Comparison of ENCODE assay signal across 19 cellular contexts in genomic region chr12:102961488-102961801, GRCh38. TPM values are rescaled to one million over a fixed set of nuclear protein-coding genes. Genes with fewer than 3 reads are reported as not detected.
DNase-seq lines count a peak whose midpoint lies in the region; ATAC-seq and TF ChIP-seq lines count a peak whose summit lies in the region.
"Had no signal": no experiment of that assay in that cellular context is flagged by ENCODE, and none has a peak within 500 bp of the region (broad histone marks: within the 10 kb centered on the region; RNA-seq: fewer than 3 reads in every experiment).

No MANE protein-coding gene starts in this region.

- peaks cover 10% of the 10 kb centered on the region for H3K9me3 ChIP-seq in iPS-18a (ENCODE audit: control insufficient read depth, low read depth, low read length)
- no peaks in the 10 kb centered on the region for H3K9me3 ChIP-seq in right lobe of liver
- H3K9me3 ChIP-seq: psoas muscle had no signal

- H3K36me3 ChIP-seq in iPS-18a (ENCODE audit: control insufficient read depth, low read depth, low read length), result no peaks in the 10 kb centered on the region
- H3K36me3 ChIP-seq in right lobe of liver, result no peaks in the 10 kb centered on the region
- H3K36me3 ChIP-seq: lower lobe of right lung had no signal

- H3K4me3 ChIP-seq in iPS-18a (ENCODE audit: low read length) (peak overlapping the region; percentile 8), right lobe of liver (no peak overlapping the region)
- H3K4me3 ChIP-seq: lower lobe of right lung, PC-9, psoas muscle had no signal

- H3K9me3 Mint-ChIP-seq in natural killer cell, result peaks cover 3 to 4% of the 10 kb centered on the region in 2 donors

- 9% methylated on average over 8 of the region's 8 CpGs for WGBS in right lobe of liver (ENCODE audit: insufficient coverage, low coverage, low lambda C conversion rate, missing lambda C conversion rate)

- no peak overlapping the region for H3K9ac ChIP-seq in iPS-18a (ENCODE audit: low read length)

- no peak for TF ChIP-seq POLR2A in right lobe of liver (IDR thresholded peaks at IDR 0.05)

- H3K27ac ChIP-seq in iPS-18a (ENCODE audit: low read length) (no peak overlapping the region), right lobe of liver (no peak overlapping the region)
- H3K27ac ChIP-seq: lower lobe of right lung, PC-9, psoas muscle had no signal

- H3K27me3 ChIP-seq in iPS-18a (ENCODE audit: control insufficient read depth, insufficient read depth, low read length), result peaks cover 100% of the 10 kb centered on the region
- H3K27me3 ChIP-seq in right lobe of liver, result peaks cover 0 to 5% of the 10 kb centered on the region in 2 donors

- no peak overlapping the region for H3K4me3 Mint-ChIP-seq in natural killer cell
- H3K4me3 Mint-ChIP-seq: activated CD4-positive, alpha-beta memory T cell treated with anti-CD3 and anti-CD28 coated beads for 36 hours had no signal

- TF ChIP-seq CTCF in natural killer cell (IDR thresholded peaks at IDR 0.05), result no peak
- TF ChIP-seq CTCF in right lobe of liver (IDR thresholded peaks at IDR 0.05), result no peak

- H3K36me3 Mint-ChIP-seq in natural killer cell, result no peaks in the 10 kb centered on the region
- H3K36me3 Mint-ChIP-seq: activated CD4-positive, alpha-beta memory T cell treated with anti-CD3 and anti-CD28 coated beads for 36 hours had no signal

- DNase-seq in DMS79 treated with DMSO at 0.1 percent for 48 hours (lab: John Stamatoyannopoulos, UW), result peak; percentile 95
- DNase-seq in NCI-H1105 treated with DMSO at 0.1 percent for 48 hours (lab: John Stamatoyannopoulos, UW), result peak; percentile 97
- peak; percentile 77 for DNase-seq in NCI-H748 treated with DMSO at 0.1 percent for 48 hours (lab: John Stamatoyannopoulos, UW)
- no peak for DNase-seq in natural killer cell
- no peak for DNase-seq in activated CD4-positive, alpha-beta T cell treated with anti-CD3 and anti-CD28 coated beads for 1 hour
- DNase-seq in 8988T, result no peak
- DNase-seq in right lobe of liver, result no peak
- DNase-seq: activated CD4-positive, alpha-beta memory T cell treated with anti-CD3 and anti-CD28 coated beads for 36 hours; AML-193; Calu3; Kasumi-1; lower lobe of right lung; naive B cell; NCI-H446; PC-9; psoas muscle had no signal

- ATAC-seq in natural killer cell, result no peak
- no peak for ATAC-seq in right lobe of liver
- ATAC-seq: lower lobe of right lung, psoas muscle, SK-N-SH treated with all-trans-retinoic acid at 6 μM for 48 hours had no signal

- intact Hi-C loops in natural killer cell (cut with micrococcal nuclease), result no loop called here
- intact Hi-C loops in right lobe of liver (cut with DNase I), result no loop called here

- peaks cover 77 to 85% of the 10 kb centered on the region in 2 donors for H3K27me3 Mint-ChIP-seq in natural killer cell (ENCODE audit: low read depth in 2 of 2)

- H3K27ac Mint-ChIP-seq in natural killer cell, result no peak overlapping the region
- H3K27ac Mint-ChIP-seq: activated CD4-positive, alpha-beta memory T cell treated with anti-CD3 and anti-CD28 coated beads for 36 hours; naive B cell; stimulated activated naive CD8-positive, alpha-beta T cell treated with anti-CD3 and anti-CD28 coated beads, Interleukin-15, Interleukin-2, amounts not matched to agents 100 ng/mL and 50 ng/mL, for 24 hours had no signal

- H3K4me1 ChIP-seq in iPS-18a (ENCODE audit: control insufficient read depth, low read depth, low read length) (peaks cover 40% of the 10 kb centered on the region), right lobe of liver (peaks cover 0 to 26% (median 3%) of the 10 kb centered on the region in 4 donors)
- H3K4me1 ChIP-seq: psoas muscle had no signal

- H3K4me1 Mint-ChIP-seq in natural killer cell, result no peaks in the 10 kb centered on the region

RNA-seq across cellular contexts. Expression of gene ASCL1, which starts 4.0 kb away (rescaled TPM):
- total RNA-seq in natural killer cell (not detected), right lobe of liver (1 to 10 TPM in 1 of 6 experiments, under 1 TPM in 5; 0.18 to 1.6 (median 0.33) TPM)
- total RNA-seq: activated CD4-positive, alpha-beta memory T cell treated with anti-CD3 and anti-CD28 coated beads for 36 hours; Calu3; PC-9; psoas muscle had no signal

RNA-seq across cellular contexts. Expression of gene PAH, which starts 44.4 kb away (rescaled TPM):
- total RNA-seq in natural killer cell (not detected), right lobe of liver (1,000 to 10,000 TPM in 3 of 6 experiments, 100 to 1,000 TPM in 3; 873 to 2,034 (median 1,035) TPM)
- total RNA-seq: activated CD4-positive, alpha-beta memory T cell treated with anti-CD3 and anti-CD28 coated beads for 36 hours; lower lobe of right lung; PC-9 had no signal

Comparison
In these comparisons a context has a peak if more than half of its experiments do, and no peak if none do; other contexts are left out.
1. DNase-seq: peak in DMS79 treated with DMSO at 0.1 percent for 48 hours (single experiment), NCI-H1105 treated with DMSO at 0.1 percent for 48 hours (single experiment) and NCI-H748 treated with DMSO at 0.1 percent for 48 hours (single experiment); none in natural killer cell (single experiment), activated CD4-positive, alpha-beta T cell treated with anti-CD3 and anti-CD28 coated beads for 1 hour (single experiment), 8988T (single experiment) and right lobe of liver (0 of 3).
2. RNA of gene PAH, which starts 44.4 kb away (total RNA-seq): 873 to 2,034 TPM in right lobe of liver; not detected in natural killer cell; every median in the first group is over 100 times any median in the second.